Comparison of ENCODE assay signal across 1 cellular context in the genomic region with DNA sequence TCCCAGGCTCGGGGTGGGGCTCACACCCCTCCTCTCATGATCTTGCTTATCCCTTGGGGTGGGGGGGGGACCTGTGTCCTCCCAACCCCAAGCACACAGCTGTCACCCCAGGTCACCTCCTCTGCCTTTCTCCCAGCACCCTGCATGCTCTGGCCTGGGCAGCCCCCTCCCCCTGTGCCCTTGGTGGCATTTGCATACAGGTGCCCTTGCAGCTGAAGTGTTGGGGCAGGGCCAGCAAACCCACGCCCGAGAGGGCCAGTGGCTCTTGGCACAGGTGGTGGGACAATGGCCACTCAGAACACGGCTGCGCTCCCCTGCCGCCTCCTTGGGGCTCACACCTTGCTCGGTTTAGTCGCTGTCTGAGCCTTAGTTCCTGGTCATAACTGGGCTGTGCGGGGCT.
TF ChIP-seq lines count a peak whose summit lies in the region.

No MANE protein-coding gene starts in this region.

TF ChIP-seq in HCT116, 20 proteins besides CTCF, POLR2A, EP300 and RAD21 (continued from another document):
- no peak for TF ChIP-seq SP1 (IDR thresholded peaks at IDR 0.05; ENCODE audit: low read depth)
- no peak for TF ChIP-seq YY1 (IDR thresholded peaks at IDR 0.05; ENCODE audit: extremely low read depth, insufficient replicate concordance, low read depth, low read length)
- TF ChIP-seq CEBPB (IDR thresholded peaks at IDR 0.05; ENCODE audit: low read depth): no peak
